Comparison of ENCODE assay signal across 8 cellular contexts in genomic region chr11:62081378-62082291, GRCh38. TPM values are rescaled to one million over a fixed set of nuclear protein-coding genes. Genes with fewer than 3 reads are reported as not detected.
DNase-seq lines count a peak whose midpoint lies in the region; ATAC-seq and TF ChIP-seq lines count a peak whose summit lies in the region.

No MANE protein-coding gene starts in this region.

- no peaks in the 10 kb centered on the region for H3K36me3 ChIP-seq in heart left ventricle

- H3K27ac ChIP-seq in heart left ventricle, result no peak overlapping the region

- no peaks in the 10 kb centered on the region for H3K27me3 Mint-ChIP-seq in activated naive CD8-positive, alpha-beta T cell treated with anti-CD3 and anti-CD28 coated beads for 36 hours

- intact Hi-C loops in heart left ventricle (cut with DNase I), result loop anchor here (1.0 to 10.0 kb wide), 17 partner anchors 114 to 287 kb away; partner anchors contain the start of genes BEST1 (in 1 of the 10), FEN1 (in 1 of the 10), FTH1 (in 1 of the 10) and TMEM258 (in 1 of the 10)

- peak overlapping the region in 1 of 12 donors; percentile 18 for H3K4me3 ChIP-seq in heart left ventricle

- no peaks in the 10 kb centered on the region for H3K9me3 Mint-ChIP-seq in activated naive CD8-positive, alpha-beta T cell treated with anti-CD3 and anti-CD28 coated beads for 36 hours

- ATAC-seq in heart left ventricle (peak; percentile 61 to 89 (median 83)), HG03045 (IDR thresholded peaks at IDR 0.05; ENCODE audit: unreplicated experiment) (no peak)

- no peak overlapping the region for H3K27ac Mint-ChIP-seq in activated naive CD8-positive, alpha-beta T cell treated with anti-CD3 and anti-CD28 coated beads for 36 hours

- no peaks in the 10 kb centered on the region for H3K9me3 ChIP-seq in heart left ventricle

- H3K4me1 Mint-ChIP-seq in activated naive CD8-positive, alpha-beta T cell treated with anti-CD3 and anti-CD28 coated beads for 36 hours, result peaks cover 8% of the 10 kb centered on the region

- peak; percentile 82 to 97 (median 93) for TF ChIP-seq CTCF in heart left ventricle (IDR thresholded peaks at IDR 0.05)

- H3K27me3 ChIP-seq in heart left ventricle, result no peaks in the 10 kb centered on the region

- no peak for TF ChIP-seq POLR2A in heart left ventricle (IDR thresholded peaks at IDR 0.05)

- no peaks in the 10 kb centered on the region for H3K36me3 Mint-ChIP-seq in activated naive CD8-positive, alpha-beta T cell treated with anti-CD3 and anti-CD28 coated beads for 36 hours

- peaks cover 0 to 11% (median 0%) of the 10 kb centered on the region in 12 donors for H3K4me1 ChIP-seq in heart left ventricle

- 16 to 19% (median 18%) methylated on average over 16 of the region's 16 CpGs for WGBS in heart left ventricle, 4 donors

- DNase-seq in GM04504 (ENCODE audit: low read depth) (peak; percentile 42), NCI-H146 (lab: John Stamatoyannopoulos, UW) (peak; percentile 60), SW480 (ENCODE audit: low spot score) (peak; percentile 70), heart left ventricle (peak; percentile 72 to 88 (median 81)), pulmonary artery endothelial cell (ENCODE audit: low read depth, low spot score) (peak; percentile 32), ureter (ENCODE audit: low spot score) (peak; percentile 89)
- DNase-seq in activated naive CD8-positive, alpha-beta T cell treated with anti-CD3 and anti-CD28 coated beads for 36 hours, result peak; percentile 75

- H3K4me3 Mint-ChIP-seq in activated naive CD8-positive, alpha-beta T cell treated with anti-CD3 and anti-CD28 coated beads for 36 hours, result no peak overlapping the region

RNA-seq across cellular contexts. Expression of gene INCENP, which starts 42.2 kb away (rescaled TPM):
- total RNA-seq in activated naive CD8-positive, alpha-beta T cell treated with anti-CD3 and anti-CD28 coated beads for 36 hours, result 100 to 1,000 TPM; 105 to 107 TPM
- total RNA-seq in heart left ventricle (10 to 100 TPM; 10.1 to 22.8 (median 13.4) TPM), pulmonary artery endothelial cell (28.5 and 66.7 TPM in 2 replicates), ureter (14.4 TPM)
- 1 to 10 TPM; 2.0 to 7.7 TPM for polyA plus RNA-seq in heart left ventricle

Comparison
In these comparisons a context has a peak if more than half of its experiments do, and no peak if none do; other contexts are left out.
1. DNase-seq: peak in every context shown above with its lines; median percentile 89 in ureter; 81 in heart left ventricle; 75 in activated naive CD8-positive, alpha-beta T cell treated with anti-CD3 and anti-CD28 coated beads for 36 hours; 70 in SW480; 60 in NCI-H146; 42 in GM04504; 32 in pulmonary artery endothelial cell.